15 cellular contexts compared by ENCODE assay signal in genomic region chr10:110973400-110973799, GRCh38. TPM values are rescaled to one million over a fixed set of nuclear protein-coding genes. Genes with fewer than 3 reads are reported as not detected.
A peak's percentile ranks its signal among the peaks of the same experiment; 100 is the strongest.
DNase-seq lines count a peak whose midpoint lies in the region; ATAC-seq, FAIRE-seq and TF ChIP-seq lines count a peak whose summit lies in the region.
"Had no signal": no experiment of that assay in that cellular context is flagged by ENCODE, and none has a peak within 500 bp of the region (broad histone marks: within the 10 kb centered on the region; RNA-seq: fewer than 3 reads in every experiment).

No MANE protein-coding gene starts in this region.

- TF ChIP-seq CTCF in foreskin keratinocyte (conservative IDR thresholded peaks at IDR 0.05) = no peak

- ATAC-seq in foreskin keratinocyte (no peak), GM21515 (IDR thresholded peaks at IDR 0.05; ENCODE audit: unreplicated experiment) (no peak), GM18858 (IDR thresholded peaks at IDR 0.05; ENCODE audit: unreplicated experiment) (no peak)
- ATAC-seq: Panc1 had no signal

- peaks cover 11% of the 10 kb centered on the region for H3K4me1 ChIP-seq in foreskin keratinocyte

- DNase-seq in SIG-M5 treated with dmso at 0.1 percent for 504 hours (lab: John Stamatoyannopoulos, UW; ENCODE audit: unreplicated experiment) (peak; percentile 5), SIG-M5 (lab: John Stamatoyannopoulos, UW) (no peak), RCC 7860 (ENCODE audit: low spot score) (no peak), foreskin keratinocyte (no peak), cerebellar nuclear complex (lab: John Stamatoyannopoulos, UW) (no peak)
- no peak for DNase-seq in stimulated activated CD4-positive, alpha-beta T cell treated with anti-CD3 and anti-CD28 coated beads, Interleukin-1b, Interleukin-23, amount 100 ng/mL, for 48 hours
- DNase-seq: HCEC 1CT, NCI-H1048, NCI-H2107, NCI-H226, NCI-H526 treated with DMSO at 0.1 percent for 48 hours, Right ventricle myocardium superior had no signal

- FAIRE-seq in RCC 7860 (lab: Jason Lieb, UNC) = peak; percentile 60

- peak overlapping the region; percentile 14 for H3K27ac ChIP-seq in foreskin keratinocyte

- H3K27me3 ChIP-seq in foreskin keratinocyte = no peaks in the 10 kb centered on the region

RNA-seq across cellular contexts. Expression of gene SHOC2, which starts 54.0 kb away (rescaled TPM):
- 29.0 and 30.5 TPM in 2 replicates for total RNA-seq in foreskin keratinocyte
- 9.4 and 10.9 TPM in 2 replicates for polyA plus RNA-seq in foreskin keratinocyte

RNA-seq across cellular contexts. Expression of gene BBIP1, which starts 54.4 kb away (rescaled TPM):
- total RNA-seq in foreskin keratinocyte = 20.7 and 22.5 TPM in 2 replicates
- 22.8 and 23.5 TPM in 2 replicates for polyA plus RNA-seq in foreskin keratinocyte
